Comparison of ENCODE assay signal across 11 cellular contexts in the genomic region with DNA sequence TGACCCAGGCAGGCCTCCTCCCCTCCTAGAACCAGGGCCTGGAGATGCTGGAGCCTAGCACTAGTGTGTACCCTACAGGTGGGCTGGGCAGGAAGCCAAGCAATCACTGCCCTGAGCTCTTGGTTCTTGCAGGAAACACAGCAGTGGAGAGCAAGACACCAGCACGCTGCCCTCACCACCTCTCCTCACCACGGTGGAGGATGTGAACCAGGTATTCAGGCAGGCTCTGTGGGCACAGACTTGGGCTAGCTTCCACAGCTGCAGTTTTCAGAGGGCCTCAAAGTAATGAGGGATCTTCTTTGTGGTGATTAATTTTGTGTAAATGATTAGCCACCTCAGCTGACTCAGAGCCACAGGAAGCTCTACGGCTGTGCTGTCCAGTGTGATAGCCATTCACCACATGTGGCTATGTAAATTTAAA. TPM values are rescaled to one million over a fixed set of nuclear protein-coding genes. Genes with fewer than 3 reads are reported as not detected.
A peak's percentile ranks its signal among the peaks of the same experiment; 100 is the strongest.
DNase-seq lines count a peak whose midpoint lies in the region; ATAC-seq, FAIRE-seq and TF ChIP-seq lines count a peak whose summit lies in the region.
"Had no signal": no experiment of that assay in that cellular context is flagged by ENCODE, and none has a peak within 500 bp of the region (broad histone marks: within the 10 kb centered on the region; RNA-seq: fewer than 3 reads in every experiment).

No MANE protein-coding gene starts in this region.

- H4K91ac ChIP-seq in trophoblast cell (ENCODE audit: low read depth, low read length), result no peak overlapping the region

- no peak overlapping the region for H3K9ac ChIP-seq in trophoblast cell (ENCODE audit: low read length)

- DNase-seq in A549 (ENCODE audit: low read depth in 1 of 2, low spot score in 1 of 2) (peak in 1 of 2 experiments; percentile 49), NCI-H146 (lab: John Stamatoyannopoulos, UW) (peak; percentile 84), cerebellar cortex (ENCODE audit: low spot score) (peak; percentile 55), AG08396 (ENCODE audit: low spot score) (no peak), trophoblast cell (no peak)
- DNase-seq: H9, hypothalamus, NCI-H446 treated with DMSO at 0.1 percent for 48 hours had no signal

- no peak for TF ChIP-seq RAD21 in A549 (conservative IDR thresholded peaks at IDR 0.05 in 1 of 2, IDR thresholded peaks at IDR 0.05 in 1 of 2)

- no peak overlapping the region for H2BK120ac ChIP-seq in trophoblast cell (ENCODE audit: insufficient read depth, low read length, poor library complexity)

- no peaks in the 10 kb centered on the region for H3K27me3 ChIP-seq in trophoblast cell (ENCODE audit: insufficient read depth, low read length)

- no peak for TF ChIP-seq CTCF in A549 (IDR thresholded peaks at IDR 0.05)

- no peak overlapping the region for H2BK5ac ChIP-seq in trophoblast cell (ENCODE audit: low read depth, low read length, poor library complexity)

- H3K4me2 ChIP-seq in A549 (peak overlapping the region; percentile 8; the same call in 1 of the 3 replicates), trophoblast cell (ENCODE audit: low read length) (no peak overlapping the region)

- POLR2A ChIA-PET in A549 (lab: Yijun Ruan, JAX), result interaction anchor here (0.5 to 1.6 kb wide), 2 partner anchors 8 to 125 kb away, joined by 3 to 6 read pairs; no protein-coding TSS in a partner anchor

- ATAC-seq in A549 (peak; percentile 46 to 54; a peak in 5 of 6 replicates), GM18498 (IDR thresholded peaks at IDR 0.05; ENCODE audit: unreplicated experiment) (peak; percentile 61), esophagus mucosa (no peak), HG02763 (IDR thresholded peaks at IDR 0.05; ENCODE audit: unreplicated experiment) (no peak)

- no peak overlapping the region for H4K12ac ChIP-seq in trophoblast cell (ENCODE audit: low read depth, low read length)

- no peak overlapping the region for H4K8ac ChIP-seq in trophoblast cell (ENCODE audit: low read depth, low read length)

- no peak overlapping the region for H3K18ac ChIP-seq in trophoblast cell (ENCODE audit: low read length)

- H3K9me3 ChIP-seq in A549 (no peaks in the 10 kb centered on the region), trophoblast cell (ENCODE audit: insufficient read depth, low read depth, low read length) (peaks cover 4% of the 10 kb centered on the region)

- no peak overlapping the region for H2AFZ ChIP-seq in trophoblast cell (ENCODE audit: insufficient read depth, low read length, poor library complexity)

- H3K4me1 ChIP-seq in A549 (peaks cover 6% of the 10 kb centered on the region), trophoblast cell (ENCODE audit: control insufficient read depth in 1 of 2, insufficient read depth in 2 of 2, low read length in 2 of 2) (no peaks in the 10 kb centered on the region)

- H3K14ac ChIP-seq in trophoblast cell (ENCODE audit: low read length), result no peak overlapping the region

- H3K79me2 ChIP-seq in trophoblast cell (ENCODE audit: control insufficient read depth, insufficient read depth, low read length, poor library complexity), result no peaks in the 10 kb centered on the region

- H2BK12ac ChIP-seq in trophoblast cell (ENCODE audit: low read length), result no peak overlapping the region

- peaks cover 43 to 48% of the 10 kb centered on the region in 2 experiments for H3K36me3 ChIP-seq in trophoblast cell (ENCODE audit: control insufficient read depth in 1 of 2, insufficient read depth in 2 of 2, low read length in 2 of 2)

- no peaks in the 10 kb centered on the region for H3K79me1 ChIP-seq in trophoblast cell (ENCODE audit: low read length)

- no peak overlapping the region for H3K4ac ChIP-seq in trophoblast cell (ENCODE audit: low read depth, low read length)

- TF ChIP-seq EP300 in A549 (IDR thresholded peaks at IDR 0.05), result no peak

- FAIRE-seq in A549 (lab: Jason Lieb, UNC), result no peak

- H2AK5ac ChIP-seq in trophoblast cell (ENCODE audit: low read length), result no peak overlapping the region

- WGBS in A549 (ENCODE audit: missing lambda C conversion rate), result 66% methylated on average over 3 of the region's 3 CpGs
- WGBS in trophoblast cell (ENCODE audit: extremely low coverage, insufficient coverage, insufficient read length), result no CpG with 5 or more reads among the region's 3 CpGs

- H3K4me3 ChIP-seq in A549 (no peak overlapping the region), trophoblast cell (ENCODE audit: low read depth, low read length) (no peak overlapping the region)

- CTCF ChIA-PET in A549 (lab: Yijun Ruan, JAX), result interaction anchor here (0.8 to 18.3 kb wide), 3 partner anchors 8 to 16 kb away, joined by 3 to 348 read pairs (median 4); no protein-coding TSS in a partner anchor

- no peak for TF ChIP-seq POLR2A in A549 (IDR thresholded peaks at IDR 0.05; ENCODE audit: low read length)

- H3K27ac ChIP-seq in A549 (peak overlapping the region in 1 of 2 experiments; percentile 54; a peak in 3 of 6 replicates), trophoblast cell (ENCODE audit: low read depth, low read length) (no peak overlapping the region)

- H3K23ac ChIP-seq in trophoblast cell (ENCODE audit: low read length), result no peak overlapping the region

TF ChIP-seq in A549, 52 proteins besides CTCF, POLR2A, EP300 and RAD21:
- no peak for TF ChIP-seq MYC (IDR thresholded peaks at IDR 0.05; ENCODE audit: borderline replicate concordance, low read length)
- TF ChIP-seq TP53 (CRISPR knock-in tag; IDR thresholded peaks at IDR 0.05), result no peak
- TF ChIP-seq, protein P1, sequence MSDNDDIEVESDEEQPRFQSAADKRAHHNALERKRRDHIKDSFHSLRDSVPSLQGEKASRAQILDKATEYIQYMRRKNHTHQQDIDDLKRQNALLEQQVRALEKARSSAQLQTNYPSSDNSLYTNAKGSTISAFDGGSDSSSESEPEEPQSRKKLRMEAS (IDR thresholded peaks at IDR 0.05), result 0 out of 2 replicates have a peak, but pooled peaks have one; percentile 35
- TF ChIP-seq CHD4 (IDR thresholded peaks at IDR 0.05; ENCODE audit: borderline replicate concordance), result no peak
- TF ChIP-seq PHF8 (IDR thresholded peaks at IDR 0.05; ENCODE audit: borderline replicate concordance, low read depth), result no peak
- no peak for TF ChIP-seq CBX2 (IDR thresholded peaks at IDR 0.05; ENCODE audit: borderline replicate concordance, low read depth)
- TF ChIP-seq, protein P2, sequence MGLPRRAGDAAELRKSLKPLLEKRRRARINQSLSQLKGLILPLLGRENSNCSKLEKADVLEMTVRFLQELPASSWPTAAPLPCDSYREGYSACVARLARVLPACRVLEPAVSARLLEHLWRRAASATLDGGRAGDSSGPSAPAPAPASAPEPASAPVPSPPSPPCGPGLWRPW (IDR thresholded peaks at IDR 0.05), result no peak
- TF ChIP-seq SREBF2 (IDR thresholded peaks at IDR 0.05), result no peak
TF ChIP-seq in A549: peak in this region for 1.

RNA-seq across cellular contexts. Expression of a gene that starts 13.6 kb away (rescaled TPM):
- polyA plus RNA-seq in A549 (2011; rRNA removed) (443 and 565 TPM in 2 replicates), A549 (2017; fragmentation: RNase III; extraction: RNeasy Plus Mini Kit Qiagen cat#74134 plus additional on column Dnase treatment) (548 to 579 TPM (median 555 TPM) in 3 replicates)
- polyA plus RNA-seq in A549 (2012; cell fraction: cytosol; rRNA removed), result 630 and 674 TPM in 2 replicates
- polyA plus RNA-seq in A549 (2012; cell fraction: nucleus; rRNA removed), result 958 and 1,031 TPM in 2 replicates
- 992 and 1,185 TPM in 2 replicates for polyA minus RNA-seq in A549 (2011; rRNA and poly(A)+ RNA removed)
- total RNA-seq in esophagus mucosa, result 230 TPM
- polyA plus RNA-seq in trophoblast cell (2013), result 83.4 and 84.5 TPM in 2 replicates

RNA-seq across cellular contexts. Expression of a gene that starts 52.8 kb away (rescaled TPM):
- polyA plus RNA-seq in A549 (2011; rRNA removed) (58.5 and 68.9 TPM in 2 replicates), A549 (2017; fragmentation: RNase III; extraction: RNeasy Plus Mini Kit Qiagen cat#74134 plus additional on column Dnase treatment) (28.2 to 32.7 TPM (median 31.5 TPM) in 3 replicates)
- polyA plus RNA-seq in A549 (2012; cell fraction: cytosol; rRNA removed), result 72.1 and 74.8 TPM in 2 replicates
- 50.7 and 66.9 TPM in 2 replicates for polyA plus RNA-seq in A549 (2012; cell fraction: nucleus; rRNA removed)
- 43.5 and 50.5 TPM in 2 replicates for polyA minus RNA-seq in A549 (2011; rRNA and poly(A)+ RNA removed)
- 6.7 TPM for total RNA-seq in esophagus mucosa
- 18.1 and 19.0 TPM in 2 replicates for polyA plus RNA-seq in trophoblast cell (2013)

Comparison
In these comparisons a context has a peak if more than half of its experiments do, and no peak if none do; other contexts are left out.
1. ATAC-seq: peak in A549 (2 of 2) and GM18498 (single experiment); none in esophagus mucosa (single experiment) and HG02763 (single experiment).
2. DNase-seq: peak in NCI-H146 (single experiment) and cerebellar cortex (single experiment); none in AG08396 (single experiment) and trophoblast cell (0 of 2).